In genomic region chr3:23239181-23240068, GRCh38 we compare ENCODE assay signal across 1 cellular context.
TF ChIP-seq lines count a peak whose summit lies in the region.

No MANE protein-coding gene starts in this region.

TF ChIP-seq in GM12878, 131 proteins besides CTCF, POLR2A, EP300 and RAD21 (continued from another document):
- TF ChIP-seq ELK1 (IDR thresholded peaks at IDR 0.05; ENCODE audit: low read depth, low read length) (no peak), CBFB (IDR thresholded peaks at IDR 0.05; ENCODE audit: low read depth) (no peak), JUND (IDR thresholded peaks at IDR 0.05; ENCODE audit: low read depth, low read length) (no peak), SUPT20H (IDR thresholded peaks at IDR 0.05; ENCODE audit: borderline replicate concordance, control insufficient read depth, low read depth, low read length) (no peak)
